ENCODE assay signal across 27 cellular contexts in genomic region chr4:186088516-186088915, GRCh38. TPM values are rescaled to one million over a fixed set of nuclear protein-coding genes. Genes with fewer than 3 reads are reported as not detected.
"Had no signal": no experiment of that assay in that cellular context is flagged by ENCODE, and none has a peak within 500 bp of the region (broad histone marks: within the 10 kb centered on the region; RNA-seq: fewer than 3 reads in every experiment).

No MANE protein-coding gene starts in this region.

- H3K4me3 ChIP-seq: left lung, lung, mucosa of descending colon, ovary, skin epidermis, stomach, testis, thyroid gland, transverse colon, upper lobe of left lung, vagina had no signal

- H3K27me3 Mint-ChIP-seq: natural killer cell treated with Interleukin-12 subunit alpha and Interleukin-12 subunit beta and Interleukin-15 and Interleukin-18, amount 100 ng/mL, for 72 hours had no signal

- H3K4me1 Mint-ChIP-seq: memory B cell; naive thymus-derived CD4-positive, alpha-beta T cell; stimulated activated naive B cell treated with anti-CD40 and anti-IgM and Interleukin-4, amounts not matched to agents 10 μg/mL and 1 μg/mL and 100 μg/mL, for 72 hours had no signal

- ATAC-seq: left cardiac atrium; left lung; mucosa of descending colon; naive thymus-derived CD4-positive, alpha-beta T cell; natural killer cell treated with Interleukin-12 subunit alpha and Interleukin-12 subunit beta and Interleukin-15 and Interleukin-18, amount 100 ng/mL, for 72 hours; right cardiac atrium; sciatic nerve; stimulated activated naive B cell treated with anti-CD40 and anti-IgM and Interleukin-4, amounts not matched to agents 10 μg/mL and 1 μg/mL and 100 μg/mL, for 72 hours; stimulated activated naive CD8-positive, alpha-beta T cell treated with anti-CD3 and anti-CD28 coated beads, Interleukin-15, Interleukin-2, amounts not matched to agents 100 U/mL and 50 U/mL, for 24 hours had no signal

- H3K9me3 Mint-ChIP-seq: natural killer cell treated with Interleukin-12 subunit alpha and Interleukin-12 subunit beta and Interleukin-15 and Interleukin-18, amount 100 ng/mL, for 72 hours; stimulated activated naive B cell treated with anti-CD40 and anti-IgM and Interleukin-4, amounts not matched to agents 10 μg/mL and 1 μg/mL and 100 μg/mL, for 72 hours had no signal

- H3K36me3 ChIP-seq: left lung, ovary, thyroid gland, transverse colon, vagina had no signal

- H3K9me3 ChIP-seq: mucosa of descending colon, ovary, testis, thyroid gland, transverse colon, upper lobe of left lung, vagina had no signal

- H3K27ac Mint-ChIP-seq: memory B cell; naive thymus-derived CD4-positive, alpha-beta T cell; natural killer cell treated with Interleukin-12 subunit alpha and Interleukin-12 subunit beta and Interleukin-15 and Interleukin-18, amount 100 ng/mL, for 72 hours; stimulated activated naive B cell treated with anti-CD40 and anti-IgM and Interleukin-4, amounts not matched to agents 10 μg/mL and 1 μg/mL and 100 μg/mL, for 72 hours had no signal

- H3K27me3 ChIP-seq: left lung, ovary, stomach, testis, thyroid gland, transverse colon, upper lobe of left lung, vagina had no signal

- H3K27ac ChIP-seq: left lung, ovary, skin epidermis, stomach, testis, thyroid gland, transverse colon, upper lobe of left lung, vagina had no signal

- H3K36me3 Mint-ChIP-seq: memory B cell; naive thymus-derived CD4-positive, alpha-beta T cell; natural killer cell treated with Interleukin-12 subunit alpha and Interleukin-12 subunit beta and Interleukin-15 and Interleukin-18, amount 100 ng/mL, for 72 hours had no signal

- H3K4me1 ChIP-seq: left lung, stomach, testis, thyroid gland, transverse colon, vagina had no signal

- H3K4me3 Mint-ChIP-seq: memory B cell; naive thymus-derived CD4-positive, alpha-beta T cell; natural killer cell treated with Interleukin-12 subunit alpha and Interleukin-12 subunit beta and Interleukin-15 and Interleukin-18, amount 100 ng/mL, for 72 hours; stimulated activated naive B cell treated with anti-CD40 and anti-IgM and Interleukin-4, amounts not matched to agents 10 μg/mL and 1 μg/mL and 100 μg/mL, for 72 hours had no signal

- DNase-seq: hippocampal formation; kidney glomerular epithelial cell; left cardiac atrium; left lung; midbrain; mucosa of descending colon; naive thymus-derived CD4-positive, alpha-beta T cell; ovary; retina; right cardiac atrium; stimulated activated CD4-positive, alpha-beta T cell treated with anti-CD3 and anti-CD28 coated beads, Interleukin-12 subunit alpha, Interleukin-12 subunit beta, amount 100 ng/mL, for 4 hours; stimulated activated CD4-positive, alpha-beta T cell treated with anti-CD3 and anti-CD28 coated beads, Interleukin-15, amount 100 ng/mL, for 24 hours; stimulated activated CD4-positive, alpha-beta T cell treated with anti-CD3 and anti-CD28 coated beads, Interleukin-2, amount 100 ng/mL, for 24 hours; stimulated activated CD4-positive, alpha-beta T cell treated with anti-CD3 and anti-CD28 coated beads, Interleukin-4, amount 100 ng/mL, for 1 hour; stimulated activated naive B cell treated with anti-CD40 and anti-IgM and Interleukin-4, amounts not matched to agents 10 μg/mL and 1 μg/mL and 100 μg/mL, for 72 hours; stimulated activated naive CD8-positive, alpha-beta T cell treated with anti-CD3 and anti-CD28 coated beads, Interleukin-15, Interleukin-2, amounts not matched to agents 100 U/mL and 50 U/mL, for 24 hours; stomach; testis; thyroid gland; transverse colon; upper lobe of left lung had no signal

RNA-seq across cellular contexts. Expression of gene FAM149A, which starts 16.0 kb away (rescaled TPM):
- total RNA-seq: natural killer cell treated with Interleukin-12 subunit alpha and Interleukin-12 subunit beta and Interleukin-15 and Interleukin-18, amount 100 ng/mL, for 72 hours had no signal
